11 cellular contexts compared by ENCODE assay signal in the genomic region with DNA sequence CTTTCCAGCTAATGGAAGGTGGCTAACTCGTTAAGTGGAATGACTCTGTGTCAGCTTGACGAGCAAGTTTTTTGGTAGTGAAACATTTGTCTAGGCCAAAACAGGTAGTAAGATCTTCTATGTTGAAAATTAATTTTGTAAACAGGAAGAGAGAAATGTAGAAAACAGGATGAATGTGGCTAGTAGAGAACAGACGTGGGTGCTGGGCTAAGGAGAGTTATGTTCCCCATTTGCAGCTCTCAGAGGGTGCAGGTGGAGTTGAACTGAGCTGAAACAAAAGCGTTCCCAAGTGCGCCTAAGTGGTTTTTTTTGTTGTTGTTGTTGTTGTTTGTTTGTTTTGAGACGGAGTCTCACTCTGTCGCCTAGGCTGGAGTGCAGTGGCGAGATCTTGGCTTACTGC. TPM values are rescaled to one million over a fixed set of nuclear protein-coding genes. Genes with fewer than 3 reads are reported as not detected.
A peak's percentile ranks its signal among the peaks of the same experiment; 100 is the strongest.
DNase-seq lines count a peak whose midpoint lies in the region; ATAC-seq, FAIRE-seq and TF ChIP-seq lines count a peak whose summit lies in the region.
"Had no signal": no experiment of that assay in that cellular context is flagged by ENCODE, and none has a peak within 500 bp of the region (broad histone marks: within the 10 kb centered on the region; RNA-seq: fewer than 3 reads in every experiment).

No MANE protein-coding gene starts in this region.

- H3K4me3 ChIP-seq in CD4-positive, CD25-positive, alpha-beta regulatory T cell (ENCODE audit: low read depth, low read length): no peak overlapping the region
- H3K4me3 ChIP-seq: smooth muscle cell had no signal

- FAIRE-seq in urothelium cell line (lab: Jason Lieb, UNC): no peak

- H3K27me3 ChIP-seq in CD4-positive, CD25-positive, alpha-beta regulatory T cell (ENCODE audit: control insufficient read depth, insufficient read depth, low read length): no peaks in the 10 kb centered on the region

- peak in 2 of 3 donors; percentile 63 to 82 for DNase-seq in CD4-positive, CD25-positive, alpha-beta regulatory T cell
- no peak for DNase-seq in T-helper 2 cell treated with Interferon-gamma antibody and Interleukin-4, amounts not matched to agents 5 μg/mL and 100 μg/mL, for 36 hours (ENCODE audit: low spot score)
- DNase-seq in superior temporal gyrus (ENCODE audit: extremely low spot score): no peak
- DNase-seq in urothelium cell line (ENCODE audit: low spot score): no peak
- no peak for DNase-seq in NCI-H2107 treated with DMSO at 0.1 percent for 48 hours (lab: John Stamatoyannopoulos, UW; ENCODE audit: unreplicated experiment)
- no peak for DNase-seq in chondrocyte (ENCODE audit: low spot score)

- H3K9me3 Mint-ChIP-seq in CD4-positive, CD25-positive, alpha-beta regulatory T cell: peaks cover 0 to 5% (median 5%) of the 10 kb centered on the region in 7 donors
- H3K9me3 Mint-ChIP-seq in T-helper 2 cell treated with Interferon-gamma antibody and Interleukin-4, amounts not matched to agents 5 μg/mL and 100 μg/mL, for 36 hours: no peaks in the 10 kb centered on the region
- no peaks in the 10 kb centered on the region for H3K9me3 Mint-ChIP-seq in chondrocyte (ENCODE audit: low read depth)
- H3K9me3 Mint-ChIP-seq: natural killer cell treated with Interleukin-12 subunit alpha and Interleukin-12 subunit beta and Interleukin-15 and Interleukin-18, amount 100 ng/mL, for 72 hours had no signal

- peak overlapping the region; percentile 91 to 99 (median 96) for H3K27ac Mint-ChIP-seq in CD4-positive, CD25-positive, alpha-beta regulatory T cell
- no peak overlapping the region for H3K27ac Mint-ChIP-seq in T-helper 2 cell treated with Interferon-gamma antibody and Interleukin-4, amounts not matched to agents 5 μg/mL and 100 μg/mL, for 36 hours
- H3K27ac Mint-ChIP-seq in chondrocyte (ENCODE audit: unreplicated experiment): no peak overlapping the region
- H3K27ac Mint-ChIP-seq: natural killer cell treated with Interleukin-12 subunit alpha and Interleukin-12 subunit beta and Interleukin-15 and Interleukin-18, amount 100 ng/mL, for 72 hours had no signal

- peak; percentile 90 to 96 for ATAC-seq in CD4-positive, CD25-positive, alpha-beta regulatory T cell (ENCODE audit: low read depth in 2 of 2)
- ATAC-seq in GM19324 (IDR thresholded peaks at IDR 0.05; ENCODE audit: low FRiP score, unreplicated experiment): peak; percentile 82
- peak; percentile 83 for ATAC-seq in HG02840 (IDR thresholded peaks at IDR 0.05; ENCODE audit: low FRiP score, unreplicated experiment)

- no peaks in the 10 kb centered on the region for H3K9me3 ChIP-seq in CD4-positive, CD25-positive, alpha-beta regulatory T cell (ENCODE audit: control insufficient read depth in 2 of 2, low read length in 2 of 2)

- H3K4me1 Mint-ChIP-seq in CD4-positive, CD25-positive, alpha-beta regulatory T cell: peaks cover 36 to 84% (median 46%) of the 10 kb centered on the region in 4 donors
- peaks cover 6% of the 10 kb centered on the region for H3K4me1 Mint-ChIP-seq in T-helper 2 cell treated with Interferon-gamma antibody and Interleukin-4, amounts not matched to agents 5 μg/mL and 100 μg/mL, for 36 hours (ENCODE audit: low read depth)
- peaks cover 8% of the 10 kb centered on the region for H3K4me1 Mint-ChIP-seq in chondrocyte (ENCODE audit: low read depth)

- peak overlapping the region; percentile 56 for H3K27ac ChIP-seq in CD4-positive, CD25-positive, alpha-beta regulatory T cell (ENCODE audit: insufficient read depth, low read length, poor library complexity, severe bottlenecking)
- H3K27ac ChIP-seq: epithelial cell of prostate had no signal

- peaks cover 51% of the 10 kb centered on the region for H3K4me1 ChIP-seq in CD4-positive, CD25-positive, alpha-beta regulatory T cell (ENCODE audit: control insufficient read depth, insufficient read depth, low read length, poor library complexity, severe bottlenecking)

- H3K27me3 Mint-ChIP-seq in CD4-positive, CD25-positive, alpha-beta regulatory T cell: no peaks in the 10 kb centered on the region
- no peaks in the 10 kb centered on the region for H3K27me3 Mint-ChIP-seq in T-helper 2 cell treated with Interferon-gamma antibody and Interleukin-4, amounts not matched to agents 5 μg/mL and 100 μg/mL, for 36 hours (ENCODE audit: low read depth)
- no peaks in the 10 kb centered on the region for H3K27me3 Mint-ChIP-seq in chondrocyte (ENCODE audit: low read depth)
- H3K27me3 Mint-ChIP-seq: natural killer cell treated with Interleukin-12 subunit alpha and Interleukin-12 subunit beta and Interleukin-15 and Interleukin-18, amount 100 ng/mL, for 72 hours had no signal

- H3K4me3 Mint-ChIP-seq in CD4-positive, CD25-positive, alpha-beta regulatory T cell: peak overlapping the region; percentile 51 to 80 (median 69)
- peak overlapping the region; percentile 3 for H3K4me3 Mint-ChIP-seq in T-helper 2 cell treated with Interferon-gamma antibody and Interleukin-4, amounts not matched to agents 5 μg/mL and 100 μg/mL, for 36 hours
- no peak overlapping the region for H3K4me3 Mint-ChIP-seq in chondrocyte (ENCODE audit: unreplicated experiment)
- H3K4me3 Mint-ChIP-seq: natural killer cell treated with Interleukin-12 subunit alpha and Interleukin-12 subunit beta and Interleukin-15 and Interleukin-18, amount 100 ng/mL, for 72 hours had no signal

- TF ChIP-seq CTCF in chondrocyte (IDR thresholded peaks at IDR 0.05): no peak

- H3K36me3 ChIP-seq in CD4-positive, CD25-positive, alpha-beta regulatory T cell (ENCODE audit: control insufficient read depth, insufficient read depth, low read length): no peaks in the 10 kb centered on the region

- H3K36me3 Mint-ChIP-seq in CD4-positive, CD25-positive, alpha-beta regulatory T cell: peaks cover 5% of the 10 kb centered on the region
- no peaks in the 10 kb centered on the region for H3K36me3 Mint-ChIP-seq in T-helper 2 cell treated with Interferon-gamma antibody and Interleukin-4, amounts not matched to agents 5 μg/mL and 100 μg/mL, for 36 hours (ENCODE audit: low read depth)
- H3K36me3 Mint-ChIP-seq in chondrocyte (ENCODE audit: low read depth): no peaks in the 10 kb centered on the region
- H3K36me3 Mint-ChIP-seq: natural killer cell treated with Interleukin-12 subunit alpha and Interleukin-12 subunit beta and Interleukin-15 and Interleukin-18, amount 100 ng/mL, for 72 hours had no signal

RNA-seq across cellular contexts. Expression of gene SRPK2, which starts 59.5 kb away (rescaled TPM):
- total RNA-seq in CD4-positive, CD25-positive, alpha-beta regulatory T cell: 77.2 TPM
- polyA plus RNA-seq in CD4-positive, CD25-positive, alpha-beta regulatory T cell: 10 to 100 TPM; 50.3 to 72.7 (median 59.8) TPM
- total RNA-seq in chondrocyte: 56.0 to 58.6 TPM (median 58.5 TPM) in 3 replicates

Comparison
In these comparisons a context has a peak if more than half of its experiments do, and no peak if none do; other contexts are left out.
1. DNase-seq: peak in CD4-positive, CD25-positive, alpha-beta regulatory T cell (2 of 3); none in T-helper 2 cell treated with Interferon-gamma antibody and Interleukin-4, amounts not matched to agents 5 μg/mL and 100 μg/mL, for 36 hours (single experiment), superior temporal gyrus (single experiment), urothelium cell line (single experiment), NCI-H2107 treated with DMSO at 0.1 percent for 48 hours (single experiment) and chondrocyte (single experiment).
2. H3K27ac Mint-ChIP-seq: peak in CD4-positive, CD25-positive, alpha-beta regulatory T cell (3 of 3); none in T-helper 2 cell treated with Interferon-gamma antibody and Interleukin-4, amounts not matched to agents 5 μg/mL and 100 μg/mL, for 36 hours (single experiment) and chondrocyte (single experiment).
3. Peak in every context shown above with its lines, with median percentiles within 50 percentile points of each other: ATAC-seq.